In genomic region chr3:111619833-111620232, GRCh38 we compare ENCODE assay signal across 1 cellular context.
TF ChIP-seq lines count a peak whose summit lies in the region.

No MANE protein-coding gene starts in this region.

TF ChIP-seq in HepG2, 621 proteins besides CTCF, POLR2A, EP300 and RAD21:
- TF ChIP-seq SIN3B (IDR thresholded peaks at IDR 0.05; ENCODE audit: low read length) (no peak), NFAT5 (CRISPR knock-in tag; IDR thresholded peaks at IDR 0.05) (no peak), GPBP1L1 (CRISPR knock-in tag; IDR thresholded peaks at IDR 0.05) (no peak), TFAP4 (IDR thresholded peaks at IDR 0.05; ENCODE audit: borderline replicate concordance, low read depth) (no peak), ZFP82 (CRISPR knock-in tag; IDR thresholded peaks at IDR 0.05; ENCODE audit: borderline replicate concordance) (no peak), ZNF235 (CRISPR knock-in tag; IDR thresholded peaks at IDR 0.05; ENCODE audit: borderline replicate concordance) (no peak), E2F2 (CRISPR knock-in tag; IDR thresholded peaks at IDR 0.05; ENCODE audit: borderline replicate concordance) (no peak), ZNF878 (CRISPR knock-in tag; IDR thresholded peaks at IDR 0.05) (no peak), PHF20 (CRISPR knock-in tag; IDR thresholded peaks at IDR 0.05) (no peak), ZNF512B (CRISPR knock-in tag; IDR thresholded peaks at IDR 0.05; ENCODE audit: borderline replicate concordance) (no peak), ZNF619 (CRISPR knock-in tag; IDR thresholded peaks at IDR 0.05) (no peak), E2F5 (CRISPR knock-in tag; conservative IDR thresholded peaks at IDR 0.05) (no peak), ZNF775 (CRISPR knock-in tag; IDR thresholded peaks at IDR 0.05; ENCODE audit: borderline replicate concordance) (no peak), ADNP (CRISPR knock-in tag; IDR thresholded peaks at IDR 0.05) (no peak), MYPOP (CRISPR knock-in tag; IDR thresholded peaks at IDR 0.05) (no peak)
TF ChIP-seq in HepG2: peak in this region for 0.
